ENCODE assay signal across 22 cellular contexts in genomic region chr20:35963878-35964277, GRCh38. TPM values are rescaled to one million over a fixed set of nuclear protein-coding genes. Genes with fewer than 3 reads are reported as not detected.
"Had no signal": no experiment of that assay in that cellular context is flagged by ENCODE, and none has a peak within 500 bp of the region (broad histone marks: within the 10 kb centered on the region; RNA-seq: fewer than 3 reads in every experiment).

No MANE protein-coding gene starts in this region.

- ATAC-seq: foreskin keratinocyte, gastroesophageal sphincter, heart left ventricle, left lung, left ventricle myocardium superior, lower lobe of right lung had no signal

- H3K27ac ChIP-seq: coronary artery, dorsolateral prefrontal cortex, esophagus muscularis mucosa, foreskin keratinocyte, gastroesophageal sphincter, heart left ventricle, hepatocyte, left lung, lower lobe of right lung had no signal

- DNase-seq: dermis blood vessel endothelial cell; dorsolateral prefrontal cortex; effector CD4-positive, alpha-beta T cell; effector memory CD4-positive, alpha-beta T cell; foreskin keratinocyte; heart left ventricle; hypothalamus; immature natural killer cell; islet precursor cell; kidney; kidney glomerular epithelial cell; left lung; left ventricle myocardium superior; lower lobe of right lung; mesenchymal stem cell; naive B cell had no signal

- H3K9me3 ChIP-seq: esophagus muscularis mucosa, gastroesophageal sphincter, heart left ventricle, left lung, lower lobe of right lung had no signal

- H3K27me3 ChIP-seq: dorsolateral prefrontal cortex, esophagus muscularis mucosa, gastroesophageal sphincter, heart left ventricle, hepatocyte, left lung had no signal

- H3K4me1 ChIP-seq: esophagus muscularis mucosa, gastroesophageal sphincter, heart left ventricle, left lung, lower lobe of right lung had no signal

- H3K4me3 ChIP-seq: coronary artery, dorsolateral prefrontal cortex, esophagus muscularis mucosa, gastroesophageal sphincter, heart left ventricle, hepatocyte, left lung, lower lobe of right lung had no signal

- H3K36me3 ChIP-seq: esophagus muscularis mucosa, gastroesophageal sphincter, heart left ventricle, left lung, lower lobe of right lung had no signal

- FAIRE-seq: endothelial cell of umbilical vein, frontal cortex, kidney had no signal

RNA-seq across cellular contexts. Expression of gene CNBD2, which starts 4.5 kb away (rescaled TPM):
- polyA plus RNA-seq: hepatocyte had no signal
